In genomic region chr1:212858461-212859265, GRCh38 we compare ENCODE assay signal across 8 cellular contexts. TPM values are rescaled to one million over a fixed set of nuclear protein-coding genes. Genes with fewer than 3 reads are reported as not detected.
DNase-seq lines count a peak whose midpoint lies in the region; ATAC-seq and TF ChIP-seq lines count a peak whose summit lies in the region.

No MANE protein-coding gene starts in this region.

- POLR2A ChIA-PET in AG04450 (lab: Yijun Ruan, JAX), result interaction anchor here (0.7 to 1.4 kb wide), 8 partner anchors 20 to 1280 kb away, joined by 3 to 6 read pairs (median 4); partner anchors contain the start of gene ATF3

- peaks cover 34% of the 10 kb centered on the region for H3K4me1 Mint-ChIP-seq in activated naive CD4-positive, alpha-beta T cell treated with anti-CD3 and anti-CD28 coated beads, Interleukin-2, amount 50 U/mL, for 24 hours

- H3K27me3 ChIP-seq in AG04450 (ENCODE audit: control insufficient read depth, insufficient read depth, low read length), result no peaks in the 10 kb centered on the region

- peak overlapping the region; percentile 95 for H3K27ac Mint-ChIP-seq in activated naive CD4-positive, alpha-beta T cell treated with anti-CD3 and anti-CD28 coated beads, Interleukin-2, amount 50 U/mL, for 24 hours

- DNase-seq in AG04450 (ENCODE audit: low read depth, low spot score) (no peak), GM13976 (ENCODE audit: low spot score) (peak; percentile 63), NCI-H526 treated with DMSO at 0.1 percent for 48 hours (lab: John Stamatoyannopoulos, UW) (peak; percentile 70), head of caudate nucleus (peak in 35 of 42 donors; percentile 5 to 57 (median 25)), omental fat pad (ENCODE audit: low spot score) (no peak), superior temporal gyrus (ENCODE audit: extremely low spot score) (no peak)

- no peaks in the 10 kb centered on the region for H3K27me3 Mint-ChIP-seq in activated naive CD4-positive, alpha-beta T cell treated with anti-CD3 and anti-CD28 coated beads, Interleukin-2, amount 50 U/mL, for 24 hours

- H3K9me3 ChIP-seq in AG04450 (ENCODE audit: control insufficient read depth, insufficient read depth, low read length), result no peaks in the 10 kb centered on the region; the same call in 1 of the 2 replicates

- H3K36me3 Mint-ChIP-seq in activated naive CD4-positive, alpha-beta T cell treated with anti-CD3 and anti-CD28 coated beads, Interleukin-2, amount 50 U/mL, for 24 hours, result peaks cover 7% of the 10 kb centered on the region

- peak overlapping the region; percentile 81 for H3K4me3 ChIP-seq in AG04450 (ENCODE audit: low read depth, low read length)

- H3K27ac ChIP-seq in AG04450 (ENCODE audit: low read depth, low read length), result peak overlapping the region; percentile 11

- no peak for TF ChIP-seq CTCF in AG04450 (IDR thresholded peaks at IDR 0.05; ENCODE audit: low read depth, low read length)
- no peak for TF ChIP-seq CTCF in GM13976 (IDR thresholded peaks at IDR 0.05; ENCODE audit: borderline replicate concordance, control extremely low read depth, extremely low read depth, insufficient read depth, missing control alignments)
- no peak for TF ChIP-seq CTCF in omental fat pad (IDR thresholded peaks at IDR 0.05)

- H3K9me3 Mint-ChIP-seq in activated naive CD4-positive, alpha-beta T cell treated with anti-CD3 and anti-CD28 coated beads, Interleukin-2, amount 50 U/mL, for 24 hours, result peaks cover 3% of the 10 kb centered on the region

- peak overlapping the region; percentile 97 for H3K4me3 Mint-ChIP-seq in activated naive CD4-positive, alpha-beta T cell treated with anti-CD3 and anti-CD28 coated beads, Interleukin-2, amount 50 U/mL, for 24 hours

- in situ Hi-C loops in GM13976 (cut with MboI; ENCODE audit: low sequenced_read_pairs, unreplicated experiment), result no loop called here

- ATAC-seq in HG02884 (IDR thresholded peaks at IDR 0.05; ENCODE audit: unreplicated experiment), result peak; percentile 15
- peak; percentile 57 for ATAC-seq in omental fat pad (ENCODE audit: low FRiP score)

- CTCF ChIA-PET in AG04450 (lab: Charles Lee), result interaction anchor here (0.6 to 1.3 kb wide), 4 partner anchors 27 to 137 kb away, joined by 3 to 11 read pairs (median 6); no protein-coding TSS in a partner anchor

- intact Hi-C loops in head of caudate nucleus (cut with DNase I), result no loop called here

RNA-seq across cellular contexts. Expression of gene FLVCR1, which starts 0.6 kb away (rescaled TPM):
- 2.0 and 2.3 TPM in 2 replicates for polyA plus RNA-seq in AG04450 (2011; rRNA removed)
- 5.8 and 6.4 TPM in 2 replicates for polyA minus RNA-seq in AG04450 (2011; rRNA and poly(A)+ RNA removed)
- 1 to 10 TPM; 3.2 to 7.2 (median 4.9) TPM for total RNA-seq in omental fat pad

RNA-seq across cellular contexts. Expression of gene SPATA45, which starts 11.2 kb away (rescaled TPM):
- not detected in 2 replicates for polyA plus RNA-seq in AG04450 (2011; rRNA removed)
- not detected in 2 replicates for polyA minus RNA-seq in AG04450 (2011; rRNA and poly(A)+ RNA removed)
- total RNA-seq in omental fat pad, result not detected

Comparison
In these comparisons a context has a peak if more than half of its experiments do, and no peak if none do; other contexts are left out.
1. DNase-seq: peak in GM13976 (single experiment), NCI-H526 treated with DMSO at 0.1 percent for 48 hours (single experiment) and head of caudate nucleus (35 of 42); none in AG04450 (single experiment), omental fat pad (single experiment) and superior temporal gyrus (single experiment).